In genomic region chr15:72220678-72221077, GRCh38 we compare ENCODE assay signal across 14 cellular contexts. TPM values are rescaled to one million over a fixed set of nuclear protein-coding genes. Genes with fewer than 3 reads are reported as not detected.
A peak's percentile ranks its signal among the peaks of the same experiment; 100 is the strongest.
DNase-seq lines count a peak whose midpoint lies in the region; ATAC-seq and TF ChIP-seq lines count a peak whose summit lies in the region.
"Had no signal": no experiment of that assay in that cellular context is flagged by ENCODE, and none has a peak within 500 bp of the region (broad histone marks: within the 10 kb centered on the region; RNA-seq: fewer than 3 reads in every experiment).

No MANE protein-coding gene starts in this region.

- H3K79me2 ChIP-seq in GM23338 (replicated peaks; ENCODE audit: insufficient read depth) = peaks cover 95% of the 10 kb centered on the region

- peaks cover 56% of the 10 kb centered on the region for H3K4me1 Mint-ChIP-seq in T-helper 1 cell treated with Interleukin-12 subunit alpha and Interleukin-12 subunit beta and Interleukin-4 antibody, amounts not matched to agents 30 μg/mL and 1 μg/mL, for 36 hours (ENCODE audit: low read depth)
- peaks cover 36% of the 10 kb centered on the region for H3K4me1 Mint-ChIP-seq in GM23338
- H3K4me1 Mint-ChIP-seq in brain = peaks cover 61% of the 10 kb centered on the region
- peaks cover 36% of the 10 kb centered on the region for H3K4me1 Mint-ChIP-seq in osteocyte (ENCODE audit: unreplicated experiment)

- H3K4me3 Mint-ChIP-seq in T-helper 1 cell treated with Interleukin-12 subunit alpha and Interleukin-12 subunit beta and Interleukin-4 antibody, amounts not matched to agents 30 μg/mL and 1 μg/mL, for 36 hours = no peak overlapping the region
- no peak overlapping the region for H3K4me3 Mint-ChIP-seq in GM23338
- peak overlapping the region in 3 of 5 experiments; percentile 27 to 63 (median 38) for H3K4me3 Mint-ChIP-seq in brain
- H3K4me3 Mint-ChIP-seq in osteocyte (ENCODE audit: unreplicated experiment) = no peak overlapping the region

- H3K4me1 ChIP-seq in GM23338 (ENCODE audit: insufficient read depth) = peaks cover 19% of the 10 kb centered on the region

- H3K27me3 ChIP-seq in GM23338 (ENCODE audit: insufficient read depth) = no peaks in the 10 kb centered on the region

- H3K27ac Mint-ChIP-seq in T-helper 1 cell treated with Interleukin-12 subunit alpha and Interleukin-12 subunit beta and Interleukin-4 antibody, amounts not matched to agents 30 μg/mL and 1 μg/mL, for 36 hours = peak overlapping the region; percentile 18
- H3K27ac Mint-ChIP-seq in GM23338 = no peak overlapping the region
- peak overlapping the region; percentile 75 to 94 (median 94) for H3K27ac Mint-ChIP-seq in brain
- peak overlapping the region; percentile 55 for H3K27ac Mint-ChIP-seq in osteocyte (ENCODE audit: unreplicated experiment)

- no peaks in the 10 kb centered on the region for H3K9me3 Mint-ChIP-seq in T-helper 1 cell treated with Interleukin-12 subunit alpha and Interleukin-12 subunit beta and Interleukin-4 antibody, amounts not matched to agents 30 μg/mL and 1 μg/mL, for 36 hours
- H3K9me3 Mint-ChIP-seq in GM23338 = no peaks in the 10 kb centered on the region
- peaks cover 0 to 2% (median 0%) of the 10 kb centered on the region in 5 experiments for H3K9me3 Mint-ChIP-seq in brain
- no peaks in the 10 kb centered on the region for H3K9me3 Mint-ChIP-seq in osteocyte (ENCODE audit: unreplicated experiment)

- no peak overlapping the region for H3K27ac ChIP-seq in GM23338 (ENCODE audit: low read depth)

- ATAC-seq in GM23338 (peak; percentile 71), HG03432 (IDR thresholded peaks at IDR 0.05; ENCODE audit: unreplicated experiment) (no peak)
- ATAC-seq: sciatic nerve had no signal

- H3K4me3 ChIP-seq in GM23338 = no peak overlapping the region

- no peaks in the 10 kb centered on the region for H3K27me3 Mint-ChIP-seq in T-helper 1 cell treated with Interleukin-12 subunit alpha and Interleukin-12 subunit beta and Interleukin-4 antibody, amounts not matched to agents 30 μg/mL and 1 μg/mL, for 36 hours (ENCODE audit: low read depth)
- peaks cover 5% of the 10 kb centered on the region for H3K27me3 Mint-ChIP-seq in GM23338 (ENCODE audit: insufficient read depth, low read depth, poor library complexity)
- H3K27me3 Mint-ChIP-seq in brain = no peaks in the 10 kb centered on the region
- no peaks in the 10 kb centered on the region for H3K27me3 Mint-ChIP-seq in osteocyte (ENCODE audit: unreplicated experiment)

- H3K36me3 ChIP-seq in GM23338 (ENCODE audit: insufficient read depth) = peaks cover 70% of the 10 kb centered on the region

- DNase-seq in T-helper 1 cell = no peak
- peak; percentile 48 for DNase-seq in GM23338 (ENCODE audit: low spot score)
- no peak for DNase-seq in osteocyte (ENCODE audit: extremely low spot score, unreplicated experiment)
- DNase-seq in NCI-H1694 (lab: John Stamatoyannopoulos, UW) = no peak
- DNase-seq in activated gamma-delta T cell treated with Interleukin-2 at 50 U/mL for 16 hours = no peak
- DNase-seq: 8988T; activated CD4-positive, alpha-beta T cell treated with anti-CD3 and anti-CD28 coated beads for 48 hours; activated naive CD4-positive, alpha-beta T cell treated with anti-CD3 and anti-CD28 coated beads, Interleukin-2, amount 50 U/mL, for 16 hours; DMS53; NCI-H2081 had no signal

- peaks cover 68% of the 10 kb centered on the region for H3K36me3 Mint-ChIP-seq in T-helper 1 cell treated with Interleukin-12 subunit alpha and Interleukin-12 subunit beta and Interleukin-4 antibody, amounts not matched to agents 30 μg/mL and 1 μg/mL, for 36 hours (ENCODE audit: low read depth)
- peaks cover 80% of the 10 kb centered on the region for H3K36me3 Mint-ChIP-seq in GM23338 (ENCODE audit: low read depth)
- H3K36me3 Mint-ChIP-seq in brain = peaks cover 87% of the 10 kb centered on the region
- H3K36me3 Mint-ChIP-seq in osteocyte (ENCODE audit: unreplicated experiment) = peaks cover 36% of the 10 kb centered on the region

- H3F3A ChIP-seq in GM23338 (replicated peaks; ENCODE audit: low read depth) = peaks cover 21% of the 10 kb centered on the region

- H2AFZ ChIP-seq in GM23338 = no peak overlapping the region

- H3K4me2 ChIP-seq in GM23338 = no peak overlapping the region

- no peaks in the 10 kb centered on the region for H3K9me2 ChIP-seq in GM23338 (ENCODE audit: insufficient read depth)

- H4K20me1 ChIP-seq in GM23338 (replicated peaks; ENCODE audit: insufficient read depth) = peaks cover 91% of the 10 kb centered on the region

- TF ChIP-seq CTCF in GM23338 (conservative IDR thresholded peaks at IDR 0.05; ENCODE audit: low read depth in 2 of 2) (no peak), brain (conservative IDR thresholded peaks at IDR 0.05) (no peak), osteocyte (IDR thresholded peaks at IDR 0.05) (no peak)

TF ChIP-seq in GM23338, 12 proteins besides CTCF, POLR2A, EP300 and RAD21 (continues in another document):
- TF ChIP-seq, protein P1, sequence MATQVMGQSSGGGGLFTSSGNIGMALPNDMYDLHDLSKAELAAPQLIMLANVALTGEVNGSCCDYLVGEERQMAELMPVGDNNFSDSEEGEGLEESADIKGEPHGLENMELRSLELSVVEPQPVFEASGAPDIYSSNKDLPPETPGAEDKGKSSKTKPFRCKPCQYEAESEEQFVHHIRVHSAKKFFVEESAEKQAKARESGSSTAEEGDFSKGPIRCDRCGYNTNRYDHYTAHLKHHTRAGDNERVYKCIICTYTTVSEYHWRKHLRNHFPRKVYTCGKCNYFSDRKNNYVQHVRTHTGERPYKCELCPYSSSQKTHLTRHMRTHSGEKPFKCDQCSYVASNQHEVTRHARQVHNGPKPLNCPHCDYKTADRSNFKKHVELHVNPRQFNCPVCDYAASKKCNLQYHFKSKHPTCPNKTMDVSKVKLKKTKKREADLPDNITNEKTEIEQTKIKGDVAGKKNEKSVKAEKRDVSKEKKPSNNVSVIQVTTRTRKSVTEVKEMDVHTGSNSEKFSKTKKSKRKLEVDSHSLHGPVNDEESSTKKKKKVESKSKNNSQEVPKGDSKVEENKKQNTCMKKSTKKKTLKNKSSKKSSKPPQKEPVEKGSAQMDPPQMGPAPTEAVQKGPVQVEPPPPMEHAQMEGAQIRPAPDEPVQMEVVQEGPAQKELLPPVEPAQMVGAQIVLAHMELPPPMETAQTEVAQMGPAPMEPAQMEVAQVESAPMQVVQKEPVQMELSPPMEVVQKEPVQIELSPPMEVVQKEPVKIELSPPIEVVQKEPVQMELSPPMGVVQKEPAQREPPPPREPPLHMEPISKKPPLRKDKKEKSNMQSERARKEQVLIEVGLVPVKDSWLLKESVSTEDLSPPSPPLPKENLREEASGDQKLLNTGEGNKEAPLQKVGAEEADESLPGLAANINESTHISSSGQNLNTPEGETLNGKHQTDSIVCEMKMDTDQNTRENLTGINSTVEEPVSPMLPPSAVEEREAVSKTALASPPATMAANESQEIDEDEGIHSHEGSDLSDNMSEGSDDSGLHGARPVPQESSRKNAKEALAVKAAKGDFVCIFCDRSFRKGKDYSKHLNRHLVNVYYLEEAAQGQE (IDR thresholded peaks at IDR 0.05; ENCODE audit: unreplicated experiment) = no peak
- TF ChIP-seq POLR2AphosphoS5 (IDR thresholded peaks at IDR 0.05; ENCODE audit: low read depth) (no peak), NANOG (IDR thresholded peaks at IDR 0.05; ENCODE audit: borderline replicate concordance) (no peak), EZH2 (IDR thresholded peaks at IDR 0.05; ENCODE audit: low read depth, unreplicated experiment) (no peak)

RNA-seq across cellular contexts. Expression of gene PKM, which starts 10.3 kb away (rescaled TPM):
- total RNA-seq in GM23338 (2014; rRNA removed; shearing (Covaris generic)) = 1,067 and 1,137 TPM in 2 replicates
- polyA plus RNA-seq in GM23338 (2016; fragmentation: Nextera tagmentation; extraction: Ambion mirVana) = 432 and 445 TPM in 2 replicates
- polyA plus RNA-seq in brain (ENCODE audit: insufficient read depth, low read depth, low replicate concordance) = 979 TPM
- total RNA-seq in osteocyte = 602 and 617 TPM in 2 replicates

RNA-seq across cellular contexts. Expression of gene GRAMD2A, which starts 23.1 kb away (rescaled TPM):
- 2.8 and 3.3 TPM in 2 replicates for total RNA-seq in GM23338 (2014; rRNA removed; shearing (Covaris generic))
- 0.70 and 0.71 TPM in 2 replicates for polyA plus RNA-seq in GM23338 (2016; fragmentation: Nextera tagmentation; extraction: Ambion mirVana)
- polyA plus RNA-seq in brain (ENCODE audit: insufficient read depth, low read depth, low replicate concordance) = 3.0 TPM
- total RNA-seq in osteocyte = 0.47 TPM in 1 of 2 replicates, not detected in the other

RNA-seq across cellular contexts. Expression of gene PARP6, which starts 51.7 kb away (rescaled TPM):
- total RNA-seq in GM23338 (2014; rRNA removed; shearing (Covaris generic)) = 17.8 and 28.1 TPM in 2 replicates
- polyA plus RNA-seq in GM23338 (2016; fragmentation: Nextera tagmentation; extraction: Ambion mirVana) (18.3 and 27.6 TPM in 2 replicates), brain (ENCODE audit: insufficient read depth, low read depth, low replicate concordance) (124 TPM)
- 93.9 and 97.8 TPM in 2 replicates for total RNA-seq in osteocyte

Comparison
In these comparisons a context has a peak if more than half of its experiments do, and no peak if none do; other contexts are left out.
1. H3K4me3 Mint-ChIP-seq: peak in brain (3 of 5); none in T-helper 1 cell treated with Interleukin-12 subunit alpha and Interleukin-12 subunit beta and Interleukin-4 antibody, amounts not matched to agents 30 μg/mL and 1 μg/mL, for 36 hours (single experiment), GM23338 (single experiment) and osteocyte (single experiment).